ENCODE assay signal across 1 cellular context in genomic region chr12:109586385-109587296, GRCh38.
TF ChIP-seq lines count a peak whose summit lies in the region.

No MANE protein-coding gene starts in this region.

TF ChIP-seq in HepG2, 621 proteins besides CTCF, POLR2A, EP300 and RAD21 (continued from another document and continues in another):
- TF ChIP-seq, protein P1, sequence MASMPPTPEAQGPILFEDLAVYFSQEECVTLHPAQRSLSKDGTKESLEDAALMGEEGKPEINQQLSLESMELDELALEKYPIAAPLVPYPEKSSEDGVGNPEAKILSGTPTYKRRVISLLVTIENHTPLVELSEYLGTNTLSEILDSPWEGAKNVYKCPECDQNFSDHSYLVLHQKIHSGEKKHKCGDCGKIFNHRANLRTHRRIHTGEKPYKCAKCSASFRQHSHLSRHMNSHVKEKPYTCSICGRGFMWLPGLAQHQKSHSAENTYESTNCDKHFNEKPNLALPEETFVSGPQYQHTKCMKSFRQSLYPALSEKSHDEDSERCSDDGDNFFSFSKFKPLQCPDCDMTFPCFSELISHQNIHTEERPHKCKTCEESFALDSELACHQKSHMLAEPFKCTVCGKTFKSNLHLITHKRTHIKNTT (CRISPR knock-in tag; IDR thresholded peaks at IDR 0.05), result no peak
- TF ChIP-seq, protein P2, sequence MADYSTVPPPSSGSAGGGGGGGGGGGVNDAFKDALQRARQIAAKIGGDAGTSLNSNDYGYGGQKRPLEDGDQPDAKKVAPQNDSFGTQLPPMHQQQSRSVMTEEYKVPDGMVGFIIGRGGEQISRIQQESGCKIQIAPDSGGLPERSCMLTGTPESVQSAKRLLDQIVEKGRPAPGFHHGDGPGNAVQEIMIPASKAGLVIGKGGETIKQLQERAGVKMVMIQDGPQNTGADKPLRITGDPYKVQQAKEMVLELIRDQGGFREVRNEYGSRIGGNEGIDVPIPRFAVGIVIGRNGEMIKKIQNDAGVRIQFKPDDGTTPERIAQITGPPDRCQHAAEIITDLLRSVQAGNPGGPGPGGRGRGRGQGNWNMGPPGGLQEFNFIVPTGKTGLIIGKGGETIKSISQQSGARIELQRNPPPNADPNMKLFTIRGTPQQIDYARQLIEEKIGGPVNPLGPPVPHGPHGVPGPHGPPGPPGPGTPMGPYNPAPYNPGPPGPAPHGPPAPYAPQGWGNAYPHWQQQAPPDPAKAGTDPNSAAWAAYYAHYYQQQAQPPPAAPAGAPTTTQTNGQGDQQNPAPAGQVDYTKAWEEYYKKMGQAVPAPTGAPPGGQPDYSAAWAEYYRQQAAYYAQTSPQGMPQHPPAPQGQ (CRISPR knock-in tag; IDR thresholded peaks at IDR 0.05; ENCODE audit: borderline replicate concordance), result no peak
- TF ChIP-seq MZF1 (CRISPR knock-in tag; IDR thresholded peaks at IDR 0.05; ENCODE audit: borderline replicate concordance) (no peak), PRMT3 (CRISPR knock-in tag; IDR thresholded peaks at IDR 0.05; ENCODE audit: borderline replicate concordance, low read depth) (no peak), FOXP4 (CRISPR knock-in tag; IDR thresholded peaks at IDR 0.05) (peak; percentile 53; the same call in 1 of the 2 replicates), ZNF382 (CRISPR knock-in tag; IDR thresholded peaks at IDR 0.05; ENCODE audit: borderline replicate concordance) (no peak), MYC (CRISPR knock-in tag; IDR thresholded peaks at IDR 0.05; ENCODE audit: borderline replicate concordance) (peak; percentile 55; the same call in 1 of the 2 replicates), ZNF205 (CRISPR knock-in tag; IDR thresholded peaks at IDR 0.05) (no peak), PBX3 (CRISPR knock-in tag; IDR thresholded peaks at IDR 0.05; ENCODE audit: borderline replicate concordance) (no peak), FOXA1 (IDR thresholded peaks at IDR 0.05) (peak; percentile 78), FOXA1 (CRISPR knock-in tag; IDR thresholded peaks at IDR 0.05) (peak; percentile 92), HCFC1 (IDR thresholded peaks at IDR 0.05; ENCODE audit: low read depth, low read length) (no peak), ZFP36 (IDR thresholded peaks at IDR 0.05; ENCODE audit: borderline replicate concordance, low read depth, low read length, partially characterized antibody) (no peak), ELF4 (CRISPR knock-in tag; IDR thresholded peaks at IDR 0.05; ENCODE audit: borderline replicate concordance) (no peak), ZNF33B (CRISPR knock-in tag; IDR thresholded peaks at IDR 0.05) (no peak), ZNF432 (CRISPR knock-in tag; IDR thresholded peaks at IDR 0.05; ENCODE audit: borderline replicate concordance) (no peak), NR1H2 (CRISPR knock-in tag; IDR thresholded peaks at IDR 0.05; ENCODE audit: borderline replicate concordance, low read depth) (no peak), ZNF292 (CRISPR knock-in tag; IDR thresholded peaks at IDR 0.05; ENCODE audit: borderline replicate concordance, low read depth) (no peak), ZNF556 (CRISPR knock-in tag; IDR thresholded peaks at IDR 0.05; ENCODE audit: borderline replicate concordance) (no peak), ZNF543 (CRISPR knock-in tag; IDR thresholded peaks at IDR 0.05) (no peak), HOXA7 (CRISPR knock-in tag; IDR thresholded peaks at IDR 0.05) (no peak), ZFX (CRISPR knock-in tag; IDR thresholded peaks at IDR 0.05; ENCODE audit: low read depth) (peak; percentile 37; the same call in 1 of the 2 replicates), ZNF562 (CRISPR knock-in tag; IDR thresholded peaks at IDR 0.05; ENCODE audit: borderline replicate concordance) (no peak), E2F5 (CRISPR knock-in tag; conservative IDR thresholded peaks at IDR 0.05) (no peak), ZNF496 (CRISPR knock-in tag; IDR thresholded peaks at IDR 0.05; ENCODE audit: insufficient replicate concordance) (no peak), ZFYVE20 (CRISPR knock-in tag; IDR thresholded peaks at IDR 0.05; ENCODE audit: borderline replicate concordance, low read depth) (no peak), NR2C2 (CRISPR knock-in tag; IDR thresholded peaks at IDR 0.05; ENCODE audit: borderline replicate concordance) (no peak), MEIS2 (CRISPR knock-in tag; IDR thresholded peaks at IDR 0.05) (no peak), HDAC6 (IDR thresholded peaks at IDR 0.05; ENCODE audit: low read depth, low read length) (no peak), ZNF558 (CRISPR knock-in tag; IDR thresholded peaks at IDR 0.05; ENCODE audit: borderline replicate concordance) (no peak), CREBL2 (CRISPR knock-in tag; IDR thresholded peaks at IDR 0.05; ENCODE audit: borderline replicate concordance) (no peak), JDP2 (CRISPR knock-in tag; IDR thresholded peaks at IDR 0.05; ENCODE audit: borderline replicate concordance) (no peak), ZNF546 (CRISPR knock-in tag; conservative IDR thresholded peaks at IDR 0.05) (no peak), ZEB1 (IDR thresholded peaks at IDR 0.05; ENCODE audit: insufficient replicate concordance, low read depth) (no peak), SNAPC4 (CRISPR knock-in tag; IDR thresholded peaks at IDR 0.05) (no peak), ZNF138 (CRISPR knock-in tag; IDR thresholded peaks at IDR 0.05; ENCODE audit: low read depth) (no peak), SNAPC2 (CRISPR knock-in tag; IDR thresholded peaks at IDR 0.05) (no peak), ZNF431 (CRISPR knock-in tag; IDR thresholded peaks at IDR 0.05; ENCODE audit: borderline replicate concordance, low read depth) (no peak), HDAC1 (CRISPR knock-in tag; IDR thresholded peaks at IDR 0.05) (peak; percentile 50), HNF4G (IDR thresholded peaks at IDR 0.05; ENCODE audit: borderline replicate concordance, low read depth, low read length) (peak; percentile 60; the same call in 1 of the 2 replicates), HNF4G (CRISPR knock-in tag; IDR thresholded peaks at IDR 0.05; ENCODE audit: borderline replicate concordance, low read depth) (no peak)
- TF ChIP-seq, protein P3, sequence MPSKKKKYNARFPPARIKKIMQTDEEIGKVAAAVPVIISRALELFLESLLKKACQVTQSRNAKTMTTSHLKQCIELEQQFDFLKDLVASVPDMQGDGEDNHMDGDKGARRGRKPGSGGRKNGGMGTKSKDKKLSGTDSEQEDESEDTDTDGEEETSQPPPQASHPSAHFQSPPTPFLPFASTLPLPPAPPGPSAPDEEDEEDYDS (CRISPR knock-in tag; IDR thresholded peaks at IDR 0.05), result no peak
- TF ChIP-seq, protein P4, sequence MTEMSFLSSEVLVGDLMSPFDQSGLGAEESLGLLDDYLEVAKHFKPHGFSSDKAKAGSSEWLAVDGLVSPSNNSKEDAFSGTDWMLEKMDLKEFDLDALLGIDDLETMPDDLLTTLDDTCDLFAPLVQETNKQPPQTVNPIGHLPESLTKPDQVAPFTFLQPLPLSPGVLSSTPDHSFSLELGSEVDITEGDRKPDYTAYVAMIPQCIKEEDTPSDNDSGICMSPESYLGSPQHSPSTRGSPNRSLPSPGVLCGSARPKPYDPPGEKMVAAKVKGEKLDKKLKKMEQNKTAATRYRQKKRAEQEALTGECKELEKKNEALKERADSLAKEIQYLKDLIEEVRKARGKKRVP (CRISPR knock-in tag; IDR thresholded peaks at IDR 0.05), result no peak
- TF ChIP-seq, protein P5, sequence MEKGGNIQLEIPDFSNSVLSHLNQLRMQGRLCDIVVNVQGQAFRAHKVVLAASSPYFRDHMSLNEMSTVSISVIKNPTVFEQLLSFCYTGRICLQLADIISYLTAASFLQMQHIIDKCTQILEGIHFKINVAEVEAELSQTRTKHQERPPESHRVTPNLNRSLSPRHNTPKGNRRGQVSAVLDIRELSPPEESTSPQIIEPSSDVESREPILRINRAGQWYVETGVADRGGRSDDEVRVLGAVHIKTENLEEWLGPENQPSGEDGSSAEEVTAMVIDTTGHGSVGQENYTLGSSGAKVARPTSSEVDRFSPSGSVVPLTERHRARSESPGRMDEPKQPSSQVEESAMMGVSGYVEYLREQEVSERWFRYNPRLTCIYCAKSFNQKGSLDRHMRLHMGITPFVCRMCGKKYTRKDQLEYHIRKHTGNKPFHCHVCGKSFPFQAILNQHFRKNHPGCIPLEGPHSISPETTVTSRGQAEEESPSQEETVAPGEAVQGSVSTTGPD (CRISPR knock-in tag; IDR thresholded peaks at IDR 0.05), result no peak
- TF ChIP-seq, protein P6, sequence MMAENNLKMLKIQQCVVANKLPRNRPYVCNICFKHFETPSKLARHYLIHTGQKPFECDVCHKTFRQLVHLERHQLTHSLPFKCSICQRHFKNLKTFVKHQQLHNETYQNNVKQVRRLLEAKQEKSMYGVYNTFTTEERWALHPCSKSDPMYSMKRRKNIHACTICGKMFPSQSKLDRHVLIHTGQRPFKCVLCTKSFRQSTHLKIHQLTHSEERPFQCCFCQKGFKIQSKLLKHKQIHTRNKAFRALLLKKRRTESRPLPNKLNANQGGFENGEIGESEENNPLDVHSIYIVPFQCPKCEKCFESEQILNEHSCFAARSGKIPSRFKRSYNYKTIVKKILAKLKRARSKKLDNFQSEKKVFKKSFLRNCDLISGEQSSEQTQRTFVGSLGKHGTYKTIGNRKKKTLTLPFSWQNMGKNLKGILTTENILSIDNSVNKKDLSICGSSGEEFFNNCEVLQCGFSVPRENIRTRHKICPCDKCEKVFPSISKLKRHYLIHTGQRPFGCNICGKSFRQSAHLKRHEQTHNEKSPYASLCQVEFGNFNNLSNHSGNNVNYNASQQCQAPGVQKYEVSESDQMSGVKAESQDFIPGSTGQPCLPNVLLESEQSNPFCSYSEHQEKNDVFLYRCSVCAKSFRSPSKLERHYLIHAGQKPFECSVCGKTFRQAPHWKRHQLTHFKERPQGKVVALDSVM (CRISPR knock-in tag; IDR thresholded peaks at IDR 0.05), result no peak
- TF ChIP-seq, protein P7, sequence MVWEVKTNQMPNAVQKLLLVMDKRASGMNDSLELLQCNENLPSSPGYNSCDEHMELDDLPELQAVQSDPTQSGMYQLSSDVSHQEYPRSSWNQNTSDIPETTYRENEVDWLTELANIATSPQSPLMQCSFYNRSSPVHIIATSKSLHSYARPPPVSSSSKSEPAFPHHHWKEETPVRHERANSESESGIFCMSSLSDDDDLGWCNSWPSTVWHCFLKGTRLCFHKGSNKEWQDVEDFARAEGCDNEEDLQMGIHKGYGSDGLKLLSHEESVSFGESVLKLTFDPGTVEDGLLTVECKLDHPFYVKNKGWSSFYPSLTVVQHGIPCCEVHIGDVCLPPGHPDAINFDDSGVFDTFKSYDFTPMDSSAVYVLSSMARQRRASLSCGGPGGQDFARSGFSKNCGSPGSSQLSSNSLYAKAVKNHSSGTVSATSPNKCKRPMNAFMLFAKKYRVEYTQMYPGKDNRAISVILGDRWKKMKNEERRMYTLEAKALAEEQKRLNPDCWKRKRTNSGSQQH (CRISPR knock-in tag; IDR thresholded peaks at IDR 0.05; ENCODE audit: low read depth), result peak; percentile 96
